ENCODE assay signal across 11 cellular contexts in genomic region chr1:41313661-41314131, GRCh38. TPM values are rescaled to one million over a fixed set of nuclear protein-coding genes. Genes with fewer than 3 reads are reported as not detected.
A peak's percentile ranks its signal among the peaks of the same experiment; 100 is the strongest.
DNase-seq lines count a peak whose midpoint lies in the region; ATAC-seq, FAIRE-seq and TF ChIP-seq lines count a peak whose summit lies in the region.
"Had no signal": no experiment of that assay in that cellular context is flagged by ENCODE, and none has a peak within 500 bp of the region (broad histone marks: within the 10 kb centered on the region; RNA-seq: fewer than 3 reads in every experiment).

No MANE protein-coding gene starts in this region.

- H2AFZ ChIP-seq in IMR-90 (replicated peaks; ENCODE audit: low read length, poor library complexity) (no peak overlapping the region), astrocyte (ENCODE audit: low read depth, low read length) (no peak overlapping the region)

- H3K4me3 ChIP-seq in IMR-90 (ENCODE audit: insufficient read depth, low read depth, low read length) (no peak overlapping the region), astrocyte (ENCODE audit: insufficient read depth, low read depth, low read length) (no peak overlapping the region), right lobe of liver (no peak overlapping the region), vagina (no peak overlapping the region)

- no peaks in the 10 kb centered on the region for H3K36me3 ChIP-seq in IMR-90 (ENCODE audit: control insufficient read depth, insufficient read depth, low read length)
- H3K36me3 ChIP-seq in astrocyte (ENCODE audit: insufficient read depth, low read length), result no peaks in the 10 kb centered on the region
- H3K36me3 ChIP-seq in right lobe of liver, result no peaks in the 10 kb centered on the region
- no peaks in the 10 kb centered on the region for H3K36me3 ChIP-seq in vagina

- ATAC-seq in IMR-90 (ENCODE audit: low read depth) (no peak), right lobe of liver (peak in 1 of 4 donors; percentile 25), HG02759 (IDR thresholded peaks at IDR 0.05; ENCODE audit: unreplicated experiment) (no peak)

- no peaks in the 10 kb centered on the region for H3K79me2 ChIP-seq in astrocyte (ENCODE audit: insufficient read depth, low read length)

- TF ChIP-seq CTCF in IMR-90 (conservative IDR thresholded peaks at IDR 0.05; ENCODE audit: low read depth, low read length) (0 out of 2 replicates have a peak, but pooled peaks have one; percentile 22), astrocyte (IDR thresholded peaks at IDR 0.05; ENCODE audit: insufficient read depth, low read depth, low read length) (peak; percentile 44), right lobe of liver (IDR thresholded peaks at IDR 0.05) (peak; percentile 21 to 43 (median 34)), vagina (IDR thresholded peaks at IDR 0.05) (peak in 1 of 3 experiments; percentile 40)

- H3K14ac ChIP-seq in IMR-90 (replicated peaks; ENCODE audit: low read depth, low read length), result no peak overlapping the region

- H2BK120ac ChIP-seq in IMR-90 (ENCODE audit: low read depth, low read length), result no peak overlapping the region

- no peak overlapping the region for H4K8ac ChIP-seq in IMR-90 (ENCODE audit: low read depth in 2 of 2, low read length in 2 of 2)

- WGBS in IMR-90 (ENCODE audit: extremely low coverage in 2 of 2, insufficient read length in 1 of 2), 2 experiments, result 57% methylated on average over 3 of the region's 7 CpGs; no CpG with 5 or more reads in 1 of the 2 experiments
- WGBS in right lobe of liver (ENCODE audit: insufficient coverage, low coverage, low lambda C conversion rate, missing lambda C conversion rate), result 65% methylated on average over 4 of the region's 7 CpGs

- no peak overlapping the region for H2BK5ac ChIP-seq in IMR-90 (ENCODE audit: low read depth, low read length, poor library complexity, severe bottlenecking)

- H3K36me3 Mint-ChIP-seq in astrocyte (ENCODE audit: low read depth, unreplicated experiment), result no peaks in the 10 kb centered on the region

- H3K27me3 ChIP-seq in IMR-90 (ENCODE audit: control insufficient read depth, insufficient read depth, low read length) (peaks cover 23% of the 10 kb centered on the region), astrocyte (ENCODE audit: insufficient read depth, low read length) (no peaks in the 10 kb centered on the region), right lobe of liver (no peaks in the 10 kb centered on the region), vagina (no peaks in the 10 kb centered on the region)

- H3K4me1 Mint-ChIP-seq in astrocyte (ENCODE audit: low read depth, unreplicated experiment), result peaks cover 17% of the 10 kb centered on the region
- H3K4me1 Mint-ChIP-seq: IgD-negative memory B cell had no signal

- no peak overlapping the region for H3K4me3 Mint-ChIP-seq in astrocyte (ENCODE audit: unreplicated experiment)
- H3K4me3 Mint-ChIP-seq: IgD-negative memory B cell had no signal

- FAIRE-seq in astrocyte (lab: Jason Lieb, UNC), result peak; percentile 13

- 0 out of 2 replicates have a peak, but pooled peaks cover 5% of the 10 kb centered on the region for H3K9me1 ChIP-seq in IMR-90 (ENCODE audit: insufficient read depth, low read length)

- peaks cover 8% of the 10 kb centered on the region for H3K27me3 Mint-ChIP-seq in astrocyte (ENCODE audit: low read depth, unreplicated experiment)

- H4K5ac ChIP-seq in IMR-90 (ENCODE audit: low read depth, low read length), result no peak overlapping the region

- CTCF ChIA-PET in IMR-90 (lab: Yijun Ruan, JAX), result no interaction called here

- POLR2A ChIA-PET in IMR-90 (lab: Charles Lee; ENCODE audit: unreplicated experiment), result no interaction called here

- TF ChIP-seq POLR2A in IMR-90 (IDR thresholded peaks at IDR 0.05; ENCODE audit: low read depth, low read length) (no peak), right lobe of liver (IDR thresholded peaks at IDR 0.05) (no peak), vagina (IDR thresholded peaks at IDR 0.05) (no peak)

- H3K56ac ChIP-seq in IMR-90 (ENCODE audit: extremely low read depth, insufficient read depth, low read length), result no peak overlapping the region

- no peak for TF ChIP-seq RAD21 in IMR-90 (IDR thresholded peaks at IDR 0.05; ENCODE audit: low read length)

- BruUV-seq in IMR-90 (replicated peaks; lab: Mats Ljungman, UMichigan), result no TSS peak

- no peak overlapping the region for H2AK9ac ChIP-seq in IMR-90 (replicated peaks; ENCODE audit: low read depth, low read length, poor library complexity)

- H4K20me1 ChIP-seq in IMR-90 (ENCODE audit: insufficient read depth, low read length), result no peaks in the 10 kb centered on the region
- H4K20me1 ChIP-seq in astrocyte (ENCODE audit: insufficient read depth, low read length), result no peaks in the 10 kb centered on the region

- H2BK15ac ChIP-seq in IMR-90 (ENCODE audit: low read depth, low read length), result no peak overlapping the region

- in situ Hi-C loops in IMR-90 (cut with MboI; ENCODE audit: low sequenced_read_pairs), result no loop called here

- H3K9ac ChIP-seq in IMR-90 (ENCODE audit: low read depth, low read length) (no peak overlapping the region), astrocyte (ENCODE audit: low read length) (no peak overlapping the region)

- H3K18ac ChIP-seq in IMR-90 (ENCODE audit: low read depth, low read length), result no peak overlapping the region

- intact Hi-C loops in IMR-90 (cut with micrococcal nuclease), result no loop called here
- intact Hi-C loops in right lobe of liver (cut with DNase I), result no loop called here
- intact Hi-C loops in vagina (cut with DNase I), result no loop called here

- no peak overlapping the region for H3K27ac Mint-ChIP-seq in astrocyte (ENCODE audit: unreplicated experiment)
- H3K27ac Mint-ChIP-seq: IgD-negative memory B cell had no signal

- H3K4me1 ChIP-seq in IMR-90 (ENCODE audit: control insufficient read depth, insufficient read depth, low read length), result no peaks in the 10 kb centered on the region
- H3K4me1 ChIP-seq in astrocyte (ENCODE audit: insufficient read depth, low read length), result peaks cover 8% of the 10 kb centered on the region
- H3K4me1 ChIP-seq in right lobe of liver, result no peaks in the 10 kb centered on the region
- H3K4me1 ChIP-seq in vagina, result peaks cover 5% of the 10 kb centered on the region

- DNase-seq in DMS 273 (lab: John Stamatoyannopoulos, UW; ENCODE audit: unreplicated experiment) (peak; percentile 99), IMR-90 (no peak), astrocyte (ENCODE audit: low read depth) (no peak), right lobe of liver (no peak), NCI-H774 (lab: John Stamatoyannopoulos, UW) (no peak), vagina (ENCODE audit: extremely low spot score in 2 of 2) (no peak)
- no peak for DNase-seq in stimulated activated CD4-positive, alpha-beta T cell treated with anti-CD3 and anti-CD28 coated beads, Interleukin-12 subunit alpha, Interleukin-12 subunit beta, amount 100 ng/mL, for 4 hours

- H2BK20ac ChIP-seq in IMR-90 (ENCODE audit: low read depth, low read length), result no peak overlapping the region

- H3K27ac ChIP-seq in IMR-90 (ENCODE audit: insufficient read depth, low read length) (no peak overlapping the region), astrocyte (ENCODE audit: low read depth, low read length) (no peak overlapping the region), right lobe of liver (no peak overlapping the region), vagina (no peak overlapping the region)

- no peak overlapping the region for H4K91ac ChIP-seq in IMR-90 (ENCODE audit: insufficient read depth, low read depth, low read length)

- H3K9me3 ChIP-seq in IMR-90 (ENCODE audit: control insufficient read depth, insufficient read depth, low read length), result no peaks in the 10 kb centered on the region
- H3K9me3 ChIP-seq in astrocyte (ENCODE audit: insufficient read depth, low read depth, low read length), result no peaks in the 10 kb centered on the region
- no peaks in the 10 kb centered on the region for H3K9me3 ChIP-seq in right lobe of liver
- no peaks in the 10 kb centered on the region for H3K9me3 ChIP-seq in vagina

- H3K79me1 ChIP-seq in IMR-90 (ENCODE audit: low read depth in 1 of 2, low read length in 2 of 2), result no peaks in the 10 kb centered on the region

- H3K4ac ChIP-seq in IMR-90 (ENCODE audit: low read depth, low read length), result no peak overlapping the region

- no peak overlapping the region for H2AK5ac ChIP-seq in IMR-90 (ENCODE audit: low read depth, low read length)

- dilution Hi-C loops in IMR-90 (cut with HindIII; ENCODE audit: low sequenced_read_pairs, unreplicated experiment), result no loop called here

- H3K4me2 ChIP-seq in IMR-90 (ENCODE audit: low read depth, low read length), result no peak overlapping the region
- H3K4me2 ChIP-seq in astrocyte (ENCODE audit: low read length), result no peak overlapping the region

- H3K9me3 Mint-ChIP-seq in astrocyte (ENCODE audit: unreplicated experiment), result no peaks in the 10 kb centered on the region

- no peak overlapping the region for H3K23ac ChIP-seq in IMR-90 (ENCODE audit: low read depth, low read length)

TF ChIP-seq in IMR-90, 13 proteins besides CTCF, POLR2A, EP300 and RAD21:
- no peak for TF ChIP-seq MXI1 (IDR thresholded peaks at IDR 0.05; ENCODE audit: borderline replicate concordance, low read depth, low read length)
- TF ChIP-seq SMC3 (IDR thresholded peaks at IDR 0.05; ENCODE audit: low read depth, low read length), result 0 out of 2 replicates have a peak, but pooled peaks have one; percentile 20
- no peak for TF ChIP-seq BHLHE40 (IDR thresholded peaks at IDR 0.05; ENCODE audit: low read depth, low read length)

RNA-seq across cellular contexts. Expression of gene FOXO6, which starts 47.5 kb away (rescaled TPM):
- total RNA-seq in IMR-90 (2012; rRNA removed), result not detected in 2 replicates
- not detected in 2 replicates for polyA plus RNA-seq in IMR-90 (2012; rRNA removed)
- not detected in 2 replicates for polyA plus RNA-seq in IMR-90 (2012; cell fraction: cytosol; rRNA removed)
- 0.03 TPM in 1 of 2 replicates, not detected in the other for polyA plus RNA-seq in IMR-90 (2012; cell fraction: nucleus; rRNA removed; ENCODE audit: low replicate concordance)
- total RNA-seq in astrocyte, result 1.2 TPM in 2 replicates
- under 1 TPM in 3 of 6 experiments, not detected in 3; 0.12 to 0.55 (median 0.54) TPM for total RNA-seq in right lobe of liver
- 1.7 TPM for total RNA-seq in vagina
- total RNA-seq: glomerular endothelial cell, subcutaneous adipose tissue had no signal
- polyA plus RNA-seq: IgD-negative memory B cell had no signal
